ENCODE assay signal across 9 cellular contexts in the genomic region with DNA sequence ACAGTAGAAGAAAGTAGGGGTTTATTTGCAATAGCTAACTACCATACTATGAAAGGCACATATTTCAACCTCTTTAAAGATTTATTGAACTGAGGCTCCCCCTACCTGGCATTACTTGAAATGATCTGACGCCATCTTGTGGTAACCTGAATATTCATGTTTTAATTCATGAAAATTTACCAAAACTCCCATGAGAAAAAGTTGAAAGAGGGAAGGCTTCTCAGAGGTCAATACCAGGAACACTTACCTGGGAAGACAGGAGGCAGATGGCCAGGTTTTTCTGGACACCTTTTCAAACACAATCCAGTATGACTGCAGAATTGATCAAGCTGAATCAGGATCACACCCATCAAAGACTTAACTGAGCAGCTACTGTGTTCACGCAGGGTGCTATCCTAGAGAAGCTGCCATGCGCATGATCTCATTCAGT. TPM values are rescaled to one million over a fixed set of nuclear protein-coding genes. Genes with fewer than 3 reads are reported as not detected.
DNase-seq lines count a peak whose midpoint lies in the region; ATAC-seq, FAIRE-seq and TF ChIP-seq lines count a peak whose summit lies in the region.
"Had no signal": no experiment of that assay in that cellular context is flagged by ENCODE, and none has a peak within 500 bp of the region (broad histone marks: within the 10 kb centered on the region; RNA-seq: fewer than 3 reads in every experiment).

No MANE protein-coding gene starts in this region.

- no peaks in the 10 kb centered on the region for H3K36me3 ChIP-seq in lower lobe of right lung

- no peaks in the 10 kb centered on the region for H3K36me3 Mint-ChIP-seq in brain
- no peaks in the 10 kb centered on the region for H3K36me3 Mint-ChIP-seq in effector memory CD8-positive, alpha-beta T cell (ENCODE audit: insufficient read depth)

- FAIRE-seq in A204.1 (lab: Jason Lieb, UNC): peak; percentile 97

- H3K4me1 ChIP-seq in lower lobe of right lung: peaks cover 15% of the 10 kb centered on the region

- peak overlapping the region in 1 of 5 experiments; percentile 1 for H3K27ac Mint-ChIP-seq in brain
- no peak overlapping the region for H3K27ac Mint-ChIP-seq in effector memory CD8-positive, alpha-beta T cell

- H3K4me3 ChIP-seq in lower lobe of right lung: no peak overlapping the region

- ATAC-seq in HG02884 (IDR thresholded peaks at IDR 0.05; ENCODE audit: unreplicated experiment) (peak; percentile 85), lower lobe of right lung (peak in 1 of 2 donors; percentile 51)
- ATAC-seq in effector memory CD8-positive, alpha-beta T cell (replicated peaks): no peak

- no peaks in the 10 kb centered on the region for H3K27me3 Mint-ChIP-seq in brain
- no peaks in the 10 kb centered on the region for H3K27me3 Mint-ChIP-seq in effector memory CD8-positive, alpha-beta T cell

- no peaks in the 10 kb centered on the region for H3K9me3 Mint-ChIP-seq in brain
- H3K9me3 Mint-ChIP-seq in effector memory CD8-positive, alpha-beta T cell: no peaks in the 10 kb centered on the region

- H3K4me3 Mint-ChIP-seq in brain: no peak overlapping the region
- no peak overlapping the region for H3K4me3 Mint-ChIP-seq in effector memory CD8-positive, alpha-beta T cell

- H3K9me3 ChIP-seq in lower lobe of right lung: no peaks in the 10 kb centered on the region

- peak; percentile 67 for TF ChIP-seq CTCF in GM12873 (IDR thresholded peaks at IDR 0.05; ENCODE audit: insufficient read depth, low read depth, low read length, missing control alignments)
- TF ChIP-seq CTCF in brain (conservative IDR thresholded peaks at IDR 0.05): peak; percentile 88 to 98
- TF ChIP-seq CTCF in lower lobe of right lung (IDR thresholded peaks at IDR 0.05): peak; percentile 70

- H3K27me3 ChIP-seq in lower lobe of right lung (ENCODE audit: low read depth): no peaks in the 10 kb centered on the region

- DNase-seq in NCI-H460 (ENCODE audit: extremely low read depth, low read depth) (peak; percentile 56), lower lobe of right lung (no peak)
- no peak for DNase-seq in stimulated activated CD4-positive, alpha-beta T cell treated with anti-CD3 and anti-CD28 coated beads, Interleukin-2, amount 100 ng/mL, for 48 hours
- no peak for DNase-seq in effector memory CD8-positive, alpha-beta T cell

- H3K27ac ChIP-seq in lower lobe of right lung: no peak overlapping the region

- intact Hi-C loops in lower lobe of right lung (cut with DNase I): no loop called here

- H3K4me1 Mint-ChIP-seq in brain: peaks cover 17% of the 10 kb centered on the region
- H3K4me1 Mint-ChIP-seq in effector memory CD8-positive, alpha-beta T cell (ENCODE audit: low read depth in 2 of 2): no peaks in the 10 kb centered on the region

RNA-seq across cellular contexts. Expression of a gene that starts 9.4 kb away (rescaled TPM):
- total RNA-seq in NCI-H460 (2014; rRNA removed; shearing (Covaris generic)): 32.1 and 40.0 TPM in 2 replicates
- 6.5 and 9.3 TPM in 2 replicates for polyA plus RNA-seq in NCI-H460 (2014; cell fraction: nucleus; rRNA removed)
- 2.4 TPM for polyA plus RNA-seq in brain (ENCODE audit: insufficient read depth, low read depth, low replicate concordance)
- 10.2 TPM for total RNA-seq in lower lobe of right lung

RNA-seq across cellular contexts. Expression of a gene that starts 47.0 kb away (rescaled TPM):
- not detected in 2 replicates for total RNA-seq in NCI-H460 (2014; rRNA removed; shearing (Covaris generic))
- not detected in 2 replicates for polyA plus RNA-seq in NCI-H460 (2014; cell fraction: nucleus; rRNA removed)
- not detected for polyA plus RNA-seq in brain (ENCODE audit: insufficient read depth, low read depth, low replicate concordance)
- total RNA-seq in lower lobe of right lung: not detected
- total RNA-seq: glomerular endothelial cell had no signal
